ENCODE assay signal across 9 cellular contexts in the genomic region with DNA sequence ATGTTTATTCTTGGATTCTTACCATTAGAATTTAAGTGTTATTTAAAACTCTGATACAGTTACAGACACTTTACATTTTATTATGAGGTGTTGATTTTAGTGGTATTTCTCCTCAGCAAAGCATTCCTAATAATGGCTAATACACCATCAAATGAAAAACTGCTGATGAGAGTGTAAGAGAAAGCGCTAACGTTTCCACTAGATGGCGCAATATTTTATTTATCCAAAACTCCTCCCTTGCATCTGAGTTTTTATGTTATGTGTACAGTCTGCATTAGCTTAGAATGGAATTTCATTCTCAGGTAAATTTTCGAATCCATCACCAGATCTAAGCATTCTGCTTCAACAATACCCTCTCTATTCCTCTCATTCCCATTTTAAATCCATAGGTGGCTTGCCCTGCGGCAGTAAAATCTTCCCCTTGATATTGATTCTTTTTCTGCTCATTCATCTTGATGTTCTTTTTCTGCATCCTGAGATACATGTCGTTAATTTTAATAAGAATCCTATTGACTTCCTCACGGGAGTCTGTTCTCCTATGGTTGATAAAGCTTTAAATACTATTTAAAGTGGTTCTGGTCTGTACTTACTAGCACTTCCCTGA. TPM values are rescaled to one million over a fixed set of nuclear protein-coding genes. Genes with fewer than 3 reads are reported as not detected.
DNase-seq lines count a peak whose midpoint lies in the region; ATAC-seq, FAIRE-seq and TF ChIP-seq lines count a peak whose summit lies in the region.
"Had no signal": no experiment of that assay in that cellular context is flagged by ENCODE, and none has a peak within 500 bp of the region (broad histone marks: within the 10 kb centered on the region; RNA-seq: fewer than 3 reads in every experiment).

No MANE protein-coding gene starts in this region.

- intact Hi-C loops in K562 (cut with micrococcal nuclease): loop anchor here (1.0 to 5.0 kb wide), 2 partner anchors 17 to 285 kb away; a partner anchor contains a TSS
- intact Hi-C loops in upper lobe of right lung (cut with DNase I): no loop called here

- TF ChIP-seq POLR2A in K562 (conservative IDR thresholded peaks at IDR 0.05): no peak

- H3K27me3 ChIP-seq in K562 (ENCODE audit: control insufficient read depth in 2 of 2, insufficient read depth in 2 of 2, low read length in 2 of 2) (no peaks in the 10 kb centered on the region), upper lobe of right lung (no peaks in the 10 kb centered on the region)

- no TSS peak for BruUV-seq in K562 (replicated peaks; lab: Mats Ljungman, UMichigan)

- H3K4me3 ChIP-seq in K562: no peak overlapping the region
- no peak overlapping the region for H3K4me3 ChIP-seq in upper lobe of right lung
- H3K4me3 ChIP-seq: SK-N-MC had no signal

- H3K79me2 ChIP-seq in K562 (ENCODE audit: control insufficient read depth, insufficient read depth, low read length): no peaks in the 10 kb centered on the region

- 0 out of 2 replicates have a peak overlapping the region, but pooled peaks have one; percentile 1 for H2AFZ ChIP-seq in K562 (ENCODE audit: low read depth, low read length)

- DNase-seq in COLO829 (ENCODE audit: low spot score) (peak; percentile 35), NCI-H2227 (lab: John Stamatoyannopoulos, UW; ENCODE audit: unreplicated experiment) (peak; percentile 76), K562 (ENCODE audit: extremely low read depth in 1 of 4, low spot score in 3 of 4) (peak in 3 of 4 experiments; percentile 27 to 63 (median 46)), kidney glomerular epithelial cell (lab: John Stamatoyannopoulos, UW) (peak; percentile 39), upper lobe of right lung (no peak)
- DNase-seq in stimulated activated naive CD4-positive, alpha-beta T cell treated with Interleukin-2 at 50 U/mL for 16 hours (lab: John Stamatoyannopoulos, UW): no peak

- no peak overlapping the region for H3K4me2 ChIP-seq in K562 (ENCODE audit: insufficient read depth, low read length)

- POLR2A ChIA-PET in K562 (lab: Yijun Ruan, JAX): interaction anchor here (1.0 kb wide), 1 partner anchor 17 kb away, joined by 4 read pairs; no protein-coding TSS in a partner anchor

- H3K36me3 ChIP-seq in K562 (ENCODE audit: control insufficient read depth, insufficient read depth, low read length) (no peaks in the 10 kb centered on the region), upper lobe of right lung (no peaks in the 10 kb centered on the region)

- H3K9me1 ChIP-seq in K562 (ENCODE audit: control insufficient read depth, insufficient read depth, low read length): no peaks in the 10 kb centered on the region

- peak; percentile 60 to 84 (median 67); a peak in 5 of 6 replicates for TF ChIP-seq CTCF in K562 (IDR thresholded peaks at IDR 0.05 in 2 of 3, conservative IDR thresholded peaks at IDR 0.05 in 1 of 3; ENCODE audit: insufficient read depth in 2 of 3, low read depth in 1 of 3, low read length in 3 of 3)
- peak; percentile 77 for TF ChIP-seq CTCF in upper lobe of right lung (IDR thresholded peaks at IDR 0.05)

- in situ Hi-C loops in K562 (cut with MboI): no loop called here

- ATAC-seq in GM18909 (IDR thresholded peaks at IDR 0.05; ENCODE audit: poor library complexity, unreplicated experiment) (peak; percentile 90), HG03108 (IDR thresholded peaks at IDR 0.05; ENCODE audit: unreplicated experiment) (peak; percentile 94), K562 (peak; percentile 83), upper lobe of right lung (peak; percentile 82)

- CTCF ChIA-PET in K562 (lab: Yijun Ruan, JAX; ENCODE audit: low intra/inter-chr PET ratio): interaction anchor here (1.0 to 3.0 kb wide), 5 partner anchors 18 to 285 kb away, joined by 3 to 13 read pairs (median 5); a partner anchor contains a TSS

- peak; percentile 59 to 76 for TF ChIP-seq RAD21 in K562 (CRISPR knock-in tag; conservative IDR thresholded peaks at IDR 0.05 in 1 of 2, IDR thresholded peaks at IDR 0.05 in 1 of 2)

- no peak for TF ChIP-seq EP300 in K562 (IDR thresholded peaks at IDR 0.05; ENCODE audit: low read length)

- no peak overlapping the region for H3K9ac ChIP-seq in K562 (ENCODE audit: insufficient read depth in 1 of 2, low read depth in 2 of 2, low read length in 2 of 2)

- H3K9me3 ChIP-seq in K562 (replicated peaks; ENCODE audit: control insufficient read depth, insufficient read depth, low read depth, low read length) (no peaks in the 10 kb centered on the region), upper lobe of right lung (no peaks in the 10 kb centered on the region)

- H3K4me1 ChIP-seq in K562 (replicated peaks in 1 of 2; ENCODE audit: control insufficient read depth in 2 of 2, insufficient read depth in 2 of 2, low read length in 2 of 2) (peaks cover 0 to 9% of the 10 kb centered on the region in 2 experiments; a peak in 4 of 5 replicates), upper lobe of right lung (no peaks in the 10 kb centered on the region)

- FAIRE-seq in K562 (lab: Jason Lieb, UNC): peak; percentile 26

- no peaks in the 10 kb centered on the region for H4K20me1 ChIP-seq in K562 (replicated peaks; ENCODE audit: control insufficient read depth, insufficient read depth, low read length)

- WGBS in K562 (ENCODE audit: insufficient coverage, low coverage, missing lambda C conversion rate): 10% methylated on average over 7 of the region's 7 CpGs

- H3K27ac ChIP-seq in K562 (ENCODE audit: extremely low read depth, low read depth, low read length): no peak overlapping the region
- no peak overlapping the region for H3K27ac ChIP-seq in upper lobe of right lung
- H3K27ac ChIP-seq: SK-N-MC had no signal

TF ChIP-seq in K562, 482 proteins besides CTCF, POLR2A, EP300 and RAD21 (continues in another document):
- TF ChIP-seq, protein P1, sequence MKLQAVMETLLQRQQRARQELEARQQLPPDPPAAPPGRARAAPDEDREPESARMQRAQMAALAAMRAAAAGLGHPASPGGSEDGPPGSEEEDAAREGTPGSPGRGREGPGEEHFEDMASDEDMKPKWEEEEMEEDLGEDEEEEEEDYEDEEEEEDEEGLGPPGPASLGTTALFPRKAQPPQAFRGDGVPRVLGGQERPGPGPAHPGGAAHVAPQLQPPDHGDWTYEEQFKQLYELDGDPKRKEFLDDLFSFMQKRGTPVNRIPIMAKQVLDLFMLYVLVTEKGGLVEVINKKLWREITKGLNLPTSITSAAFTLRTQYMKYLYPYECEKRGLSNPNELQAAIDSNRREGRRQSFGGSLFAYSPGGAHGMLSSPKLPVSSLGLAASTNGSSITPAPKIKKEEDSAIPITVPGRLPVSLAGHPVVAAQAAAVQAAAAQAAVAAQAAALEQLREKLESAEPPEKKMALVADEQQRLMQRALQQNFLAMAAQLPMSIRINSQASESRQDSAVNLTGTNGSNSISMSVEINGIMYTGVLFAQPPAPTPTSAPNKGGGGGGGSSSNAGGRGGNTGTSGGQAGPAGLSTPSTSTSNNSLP (IDR thresholded peaks at IDR 0.05; ENCODE audit: borderline replicate concordance, low read depth, low read length): peak; percentile 90
- no peak for TF ChIP-seq KLF6 (CRISPR knock-in tag; IDR thresholded peaks at IDR 0.05; ENCODE audit: borderline replicate concordance)
- TF ChIP-seq DACH1 (IDR thresholded peaks at IDR 0.05; ENCODE audit: partially characterized antibody): peak; percentile 76

RNA-seq across cellular contexts. Expression of a gene that starts 53.9 kb away (rescaled TPM):
- total RNA-seq in K562 (2011; cell fraction: chromatin; rRNA removed; ENCODE audit: low replicate concordance): 68.4 and 99.5 TPM in 2 replicates
- total RNA-seq in K562 (2011; cell fraction: nucleolus; rRNA removed): 60.4 and 62.4 TPM in 2 replicates
- 79.3 and 112 TPM in 2 replicates for total RNA-seq in K562 (2011; cell fraction: nucleoplasm; rRNA removed)
- total RNA-seq in K562 (2014; rRNA removed) (78.1 and 103 TPM in 2 replicates), K562 (2014; rRNA removed; fragmentation: Illumina TruSeq; extraction: Trizol) (57.2 and 63.0 TPM in 2 replicates), K562 (2015; rRNA removed; fragmentation: Illumina TruSeq; extraction: Trizol) (54.8 and 62.9 TPM in 2 replicates), K562 (2021) (50.4 and 53.9 TPM in 2 replicates), upper lobe of right lung (47.3 TPM)
- polyA plus RNA-seq in K562 (2011; rRNA removed) (63.9 and 70.6 TPM in 2 replicates), K562 (2014; fragmentation: Illumina TruSeq; extraction: Trizol) (43.0 and 52.3 TPM in 2 replicates), K562 (2014; fragmentation: Nextera tagmentation; extraction: Ambion mirVana) (10 to 100 TPM; 14.1 to 20.4 TPM), K562 (2014; rRNA removed) (46.0 and 46.1 TPM in 2 replicates)
- polyA plus RNA-seq in K562 (2011; cell fraction: cytosol; rRNA removed): 34.5 and 34.8 TPM in 2 replicates
- 57.3 and 58.6 TPM in 2 replicates for polyA plus RNA-seq in K562 (2011; cell fraction: nucleus; rRNA removed)
- 42.2 and 48.1 TPM in 2 replicates for polyA plus RNA-seq in K562 (2012)
- 61.3 and 77.9 TPM in 2 replicates for polyA minus RNA-seq in K562 (2011; rRNA and poly(A)+ RNA removed)
- polyA minus RNA-seq in K562 (2011; cell fraction: cytosol; rRNA and poly(A)+ RNA removed): 32.4 and 41.6 TPM in 2 replicates
- 74.0 and 107 TPM in 2 replicates for polyA minus RNA-seq in K562 (2011; cell fraction: nucleus; rRNA and poly(A)+ RNA removed)

RNA-seq across cellular contexts. Expression of a gene that starts 54.1 kb away (rescaled TPM):
- total RNA-seq in K562 (2011; cell fraction: chromatin; rRNA removed; ENCODE audit: low replicate concordance): 1.5 and 4.6 TPM in 2 replicates
- total RNA-seq in K562 (2011; cell fraction: nucleolus; rRNA removed): 1.5 and 1.8 TPM in 2 replicates
- 2.9 and 4.0 TPM in 2 replicates for total RNA-seq in K562 (2011; cell fraction: nucleoplasm; rRNA removed)
- total RNA-seq in K562 (2014; rRNA removed) (0.41 and 0.95 TPM in 2 replicates), K562 (2014; rRNA removed; fragmentation: Illumina TruSeq; extraction: Trizol) (0.41 and 0.73 TPM in 2 replicates), K562 (2015; rRNA removed; fragmentation: Illumina TruSeq; extraction: Trizol) (0.45 and 0.58 TPM in 2 replicates), K562 (2021) (0.78 and 0.87 TPM in 2 replicates), upper lobe of right lung (2.3 TPM)
- polyA plus RNA-seq in K562 (2011; rRNA removed) (1.5 and 2.6 TPM in 2 replicates), K562 (2014; fragmentation: Illumina TruSeq; extraction: Trizol) (0.43 and 0.71 TPM in 2 replicates), K562 (2014; fragmentation: Nextera tagmentation; extraction: Ambion mirVana) (under 1 TPM; 0.11 to 0.24 TPM), K562 (2014; rRNA removed) (1.2 and 2.1 TPM in 2 replicates)
- 0.15 and 0.75 TPM in 2 replicates for polyA plus RNA-seq in K562 (2011; cell fraction: cytosol; rRNA removed)
- 2.2 and 4.2 TPM in 2 replicates for polyA plus RNA-seq in K562 (2011; cell fraction: nucleus; rRNA removed)
- 0.70 and 0.96 TPM in 2 replicates for polyA plus RNA-seq in K562 (2012)
- 1.0 and 1.3 TPM in 2 replicates for polyA minus RNA-seq in K562 (2011; rRNA and poly(A)+ RNA removed)
- 0.91 TPM in 1 of 2 replicates, not detected in the other for polyA minus RNA-seq in K562 (2011; cell fraction: cytosol; rRNA and poly(A)+ RNA removed)
- 1.1 and 2.4 TPM in 2 replicates for polyA minus RNA-seq in K562 (2011; cell fraction: nucleus; rRNA and poly(A)+ RNA removed)

Comparison
In these comparisons a context has a peak if more than half of its experiments do, and no peak if none do; other contexts are left out.
1. DNase-seq: peak in COLO829 (single experiment), NCI-H2227 (single experiment), K562 (3 of 4) and kidney glomerular epithelial cell (single experiment); none in upper lobe of right lung (single experiment) and stimulated activated naive CD4-positive, alpha-beta T cell treated with Interleukin-2 at 50 U/mL for 16 hours (single experiment).
2. Peak in every context shown above with its lines, with median percentiles within 50 percentile points of each other: ATAC-seq.